ENCODE assay signal across 22 cellular contexts in the genomic region with DNA sequence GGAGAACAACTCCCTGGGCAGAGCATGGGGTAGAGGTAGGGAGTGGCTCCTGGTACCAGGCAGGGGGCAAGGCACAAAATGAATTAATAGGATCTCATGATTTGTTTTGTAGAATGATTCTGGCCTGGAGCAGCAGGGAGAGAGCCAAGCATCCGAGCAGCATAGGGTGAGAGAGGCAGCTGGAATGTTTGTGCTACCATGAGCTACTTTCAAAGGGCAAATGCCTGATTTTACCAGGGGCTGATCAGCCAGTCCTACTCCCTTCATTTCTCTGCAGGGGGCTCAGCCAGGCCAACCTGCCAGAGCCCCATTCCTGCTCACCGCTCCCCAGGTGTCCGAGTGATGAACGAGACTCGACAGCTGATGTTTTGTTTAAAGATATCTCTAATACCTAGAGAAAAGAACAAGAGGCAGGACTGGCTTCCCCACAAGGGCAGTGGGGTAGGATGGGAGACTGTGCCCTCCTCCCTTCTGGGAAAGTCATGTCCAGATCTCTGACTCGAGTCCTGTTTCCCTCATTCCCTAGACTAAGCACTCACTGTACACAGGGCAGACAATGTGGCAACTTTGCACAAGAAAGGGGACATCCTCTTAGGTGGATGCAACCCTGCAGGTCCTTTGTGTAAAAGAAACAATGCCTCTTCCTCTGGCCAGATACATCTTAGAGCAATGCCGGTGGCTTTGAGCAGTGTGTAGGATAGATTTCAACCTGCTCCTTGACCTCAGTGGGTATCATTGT. TPM values are rescaled to one million over a fixed set of nuclear protein-coding genes. Genes with fewer than 3 reads are reported as not detected.
"Had no signal": no experiment of that assay in that cellular context is flagged by ENCODE, and none has a peak within 500 bp of the region (broad histone marks: within the 10 kb centered on the region; RNA-seq: fewer than 3 reads in every experiment).

No MANE protein-coding gene starts in this region.

- H3K4me1 ChIP-seq: esophagus muscularis mucosa, heart right ventricle, suprapubic skin, transverse colon, uterus had no signal

- H3K4me1 Mint-ChIP-seq: activated naive CD8-positive, alpha-beta T cell treated with anti-CD3 and anti-CD28 coated beads for 36 hours; memory B cell; naive B cell had no signal

- H3K4me3 Mint-ChIP-seq: activated naive CD8-positive, alpha-beta T cell treated with anti-CD3 and anti-CD28 coated beads for 36 hours; memory B cell; naive B cell; stimulated activated naive CD8-positive, alpha-beta T cell treated with anti-CD3 and anti-CD28 coated beads, Interleukin-15, Interleukin-2, amounts not matched to agents 100 ng/mL and 50 ng/mL, for 24 hours; T-helper 1 cell treated with Interleukin-12 subunit alpha and Interleukin-12 subunit beta and Interleukin-4 antibody, amounts not matched to agents 30 μg/mL and 1 μg/mL, for 36 hours had no signal

- H3K27ac Mint-ChIP-seq: activated naive CD8-positive, alpha-beta T cell treated with anti-CD3 and anti-CD28 coated beads for 36 hours; memory B cell; stimulated activated naive CD8-positive, alpha-beta T cell treated with anti-CD3 and anti-CD28 coated beads, Interleukin-15, Interleukin-2, amounts not matched to agents 100 ng/mL and 50 ng/mL, for 24 hours; T-helper 1 cell treated with Interleukin-12 subunit alpha and Interleukin-12 subunit beta and Interleukin-4 antibody, amounts not matched to agents 30 μg/mL and 1 μg/mL, for 36 hours had no signal

- H3K9me3 Mint-ChIP-seq: activated naive CD8-positive, alpha-beta T cell treated with anti-CD3 and anti-CD28 coated beads for 36 hours; memory B cell; naive B cell; stimulated activated naive CD8-positive, alpha-beta T cell treated with anti-CD3 and anti-CD28 coated beads, Interleukin-15, Interleukin-2, amounts not matched to agents 100 ng/mL and 50 ng/mL, for 24 hours; T-helper 1 cell treated with Interleukin-12 subunit alpha and Interleukin-12 subunit beta and Interleukin-4 antibody, amounts not matched to agents 30 μg/mL and 1 μg/mL, for 36 hours had no signal

- H3K27me3 ChIP-seq: esophagus muscularis mucosa, suprapubic skin, transverse colon, uterus had no signal

- H3K36me3 Mint-ChIP-seq: activated naive CD8-positive, alpha-beta T cell treated with anti-CD3 and anti-CD28 coated beads for 36 hours; memory B cell; naive B cell had no signal

- H3K9me3 ChIP-seq: esophagus muscularis mucosa, heart right ventricle, mucosa of descending colon, neutrophil, suprapubic skin, transverse colon, uterus had no signal

- H3K36me3 ChIP-seq: esophagus muscularis mucosa, heart right ventricle, neutrophil, suprapubic skin, transverse colon, uterus had no signal

- ATAC-seq: heart right ventricle, mucosa of descending colon had no signal

- DNase-seq: activated CD4-positive, alpha-beta T cell treated with anti-CD3 and anti-CD28 coated beads for 1 hour; activated CD4-positive, alpha-beta T cell treated with anti-CD3 and anti-CD28 coated beads, Interleukin-2, amount 50 U/mL, for 4 hours; activated naive CD8-positive, alpha-beta T cell treated with anti-CD3 and anti-CD28 coated beads for 36 hours; amniotic stem cell; dermis blood vessel endothelial cell; effector memory CD4-positive, alpha-beta T cell; heart right ventricle; mucosa of descending colon; naive B cell; transverse colon; uterus had no signal

- H3K4me3 ChIP-seq: esophagus muscularis mucosa, heart right ventricle, mucosa of descending colon, suprapubic skin, transverse colon, uterus had no signal

- H3K27ac ChIP-seq: esophagus muscularis mucosa, heart right ventricle, neutrophil, suprapubic skin, transverse colon, uterus, VCaP had no signal

- H3K27me3 Mint-ChIP-seq: activated naive CD8-positive, alpha-beta T cell treated with anti-CD3 and anti-CD28 coated beads for 36 hours; stimulated activated naive CD8-positive, alpha-beta T cell treated with anti-CD3 and anti-CD28 coated beads, Interleukin-15, Interleukin-2, amounts not matched to agents 100 ng/mL and 50 ng/mL, for 24 hours had no signal

RNA-seq across cellular contexts. Expression of a gene that starts 12.9 kb away (rescaled TPM):
- total RNA-seq: activated naive CD8-positive, alpha-beta T cell treated with anti-CD3 and anti-CD28 coated beads for 36 hours; dermis blood vessel endothelial cell; endothelial cell of umbilical vein had no signal

RNA-seq across cellular contexts. Expression of a gene that starts 13.1 kb away (rescaled TPM):
- total RNA-seq: activated naive CD8-positive, alpha-beta T cell treated with anti-CD3 and anti-CD28 coated beads for 36 hours; dermis blood vessel endothelial cell; endothelial cell of umbilical vein; heart right ventricle; liver; renal cortical epithelial cell; skeletal muscle tissue; suprapubic skin; uterus had no signal

RNA-seq across cellular contexts. Expression of a gene that starts 28.6 kb away (rescaled TPM):
- total RNA-seq: activated naive CD8-positive, alpha-beta T cell treated with anti-CD3 and anti-CD28 coated beads for 36 hours; dermis blood vessel endothelial cell; endothelial cell of umbilical vein; liver; renal cortical epithelial cell; skeletal muscle tissue had no signal

RNA-seq across cellular contexts. Expression of a gene that starts 28.7 kb away (rescaled TPM):
- total RNA-seq: dermis blood vessel endothelial cell, endothelial cell of umbilical vein had no signal
